ENCODE assay signal across 24 cellular contexts in genomic region chr3:111412656-111413055, GRCh38.
DNase-seq lines count a peak whose midpoint lies in the region; ATAC-seq, FAIRE-seq and TF ChIP-seq lines count a peak whose summit lies in the region.
"Had no signal": no experiment of that assay in that cellular context is flagged by ENCODE, and none has a peak within 500 bp of the region (broad histone marks: within the 10 kb centered on the region; RNA-seq: fewer than 3 reads in every experiment).

No MANE protein-coding gene starts in this region.

- no peak overlapping the region for H3K4me3 ChIP-seq in kidney epithelial cell (ENCODE audit: low read depth, low read length)
- H3K4me3 ChIP-seq: BLaER1, GM12878, Peyer's patch, SJSA1 had no signal

- peak; percentile 25 to 41 for ATAC-seq in activated CD4-positive, CD25-positive, alpha-beta regulatory T cell treated with anti-CD3 and anti-CD28 coated beads, Interleukin-2, amount 50 U/mL, for 24 hours
- ATAC-seq in T-helper 17 cell (no peak), GM18867 (IDR thresholded peaks at IDR 0.05; ENCODE audit: unreplicated experiment) (no peak)
- ATAC-seq: GM12878, Right ventricle myocardium inferior had no signal

- no peak for TF ChIP-seq POLR2A in GM12892 (IDR thresholded peaks at IDR 0.05; ENCODE audit: low read depth, low read length)

- in situ Hi-C loops in Caki2 (cut with HindIII; ENCODE audit: low pct_unique_long_range_greater_than_20kb, low sequenced_read_pairs), result no loop called here

- no peaks in the 10 kb centered on the region for H3K4me1 Mint-ChIP-seq in T-helper 17 cell

- TF ChIP-seq CTCF in kidney epithelial cell (IDR thresholded peaks at IDR 0.05; ENCODE audit: insufficient read depth, low read length, poor library complexity, severe bottlenecking), result no peak

- H3K27ac Mint-ChIP-seq in T-helper 17 cell, result no peak overlapping the region
- H3K27ac Mint-ChIP-seq: CD4-positive, alpha-beta T cell had no signal

- H3K27me3 Mint-ChIP-seq in T-helper 17 cell, result no peaks in the 10 kb centered on the region

- H3K36me3 ChIP-seq in kidney epithelial cell (ENCODE audit: control insufficient read depth, insufficient read depth, low read length), result no peaks in the 10 kb centered on the region
- H3K36me3 ChIP-seq: BLaER1, Peyer's patch, SJSA1 had no signal

- DNase-seq in activated CD4-positive, CD25-positive, alpha-beta regulatory T cell (lab: John Stamatoyannopoulos, UW), result no peak
- DNase-seq in Caki2 (ENCODE audit: low read depth) (peak; percentile 8), MV-4-11 (lab: John Stamatoyannopoulos, UW) (peak; percentile 18), kidney epithelial cell (ENCODE audit: low read depth) (peak; percentile 5), T-helper 17 cell (no peak), GM12892 (ENCODE audit: insufficient read length) (no peak)
- DNase-seq: ACHN; CD4-positive, alpha-beta T cell; COR-L47; DMS 273 treated with DMSO at 0.1 percent for 48 hours; DMS79 treated with DMSO at 0.1 percent for 48 hours; Karpas-422; NCI-H1417 treated with DMSO at 0.1 percent for 48 hours; NCI-H187; NCI-H446 treated with DMSO at 0.1 percent for 48 hours; NCI-H69; Peyer's patch had no signal

- no peak for FAIRE-seq in GM12892 (lab: Jason Lieb, UNC)
- FAIRE-seq: GM12878, H1 had no signal

- H3K4me3 Mint-ChIP-seq in T-helper 17 cell, result no peak overlapping the region
- H3K4me3 Mint-ChIP-seq: CD4-positive, alpha-beta T cell had no signal

- H3K9me3 ChIP-seq in T-helper 17 cell (ENCODE audit: control insufficient read depth, low read length, poor library complexity, severe bottlenecking), result peaks cover 2% of the 10 kb centered on the region
- H3K9me3 ChIP-seq: BLaER1, SJSA1 had no signal

- H3K36me3 Mint-ChIP-seq in T-helper 17 cell (ENCODE audit: low read depth), result peaks cover under 1% of the 10 kb centered on the region

- no peaks in the 10 kb centered on the region for H3K27me3 ChIP-seq in kidney epithelial cell (ENCODE audit: control insufficient read depth, insufficient read depth, low read length)
- H3K27me3 ChIP-seq: BLaER1, Peyer's patch, SJSA1 had no signal

Comparison
In these comparisons a context has a peak if more than half of its experiments do, and no peak if none do; other contexts are left out.
1. ATAC-seq: peak in activated CD4-positive, CD25-positive, alpha-beta regulatory T cell treated with anti-CD3 and anti-CD28 coated beads, Interleukin-2, amount 50 U/mL, for 24 hours (2 of 2); none in T-helper 17 cell (single experiment) and GM18867 (single experiment).
2. DNase-seq: peak in Caki2 (single experiment), MV-4-11 (single experiment) and kidney epithelial cell (single experiment); none in activated CD4-positive, CD25-positive, alpha-beta regulatory T cell (0 of 4), T-helper 17 cell (0 of 3) and GM12892 (single experiment).